Comparison of ENCODE assay signal across 24 cellular contexts in genomic region chr9:76773051-76773450, GRCh38. TPM values are rescaled to one million over a fixed set of nuclear protein-coding genes. Genes with fewer than 3 reads are reported as not detected.
DNase-seq lines count a peak whose midpoint lies in the region; ATAC-seq and TF ChIP-seq lines count a peak whose summit lies in the region.
"Had no signal": no experiment of that assay in that cellular context is flagged by ENCODE, and none has a peak within 500 bp of the region (broad histone marks: within the 10 kb centered on the region; RNA-seq: fewer than 3 reads in every experiment).

No MANE protein-coding gene starts in this region.

- DNase-seq in LHCN-M2 (ENCODE audit: low read depth), result peak; percentile 14
- peak; percentile 75 for DNase-seq in epithelial cell of proximal tubule (ENCODE audit: low read depth)
- peak; percentile 32 for DNase-seq in kidney tubule cell (ENCODE audit: low spot score)
- no peak for DNase-seq in thyroid gland
- DNase-seq in MV-4-11 (lab: John Stamatoyannopoulos, UW), result no peak
- DNase-seq: activated CD4-positive, alpha-beta memory T cell treated with anti-CD3 and anti-CD28 coated beads, Interleukin-2, amount 10 ng/mL, durations not matched to agents 7 days and 5 days; activated naive CD4-positive, alpha-beta T cell; amygdala; CD8-positive, alpha-beta memory T cell; NCI-H1092 treated with DMSO at 0.1 percent for 48 hours; NCI-H2029; NCI-H226; NCI-H774; nephron progenitor cell; OCI-M1; SW 1271 had no signal

- no peak for TF ChIP-seq POLR2A in thyroid gland (IDR thresholded peaks at IDR 0.05)

- H3K4me3 ChIP-seq in epithelial cell of proximal tubule (ENCODE audit: low read depth, low read length) (no peak overlapping the region), thyroid gland (replicated peaks in 1 of 3) (no peak overlapping the region)

- H3K36me3 ChIP-seq in thyroid gland, result no peaks in the 10 kb centered on the region

- ATAC-seq in GM21390 (IDR thresholded peaks at IDR 0.05; ENCODE audit: unreplicated experiment) (no peak), HG03175 (IDR thresholded peaks at IDR 0.05; ENCODE audit: unreplicated experiment) (no peak)
- ATAC-seq: left lobe of liver, Right ventricle myocardium inferior, sciatic nerve had no signal

- no peak for TF ChIP-seq CTCF in epithelial cell of proximal tubule (conservative IDR thresholded peaks at IDR 0.05; ENCODE audit: low read depth, low read length)
- TF ChIP-seq CTCF in thyroid gland (IDR thresholded peaks at IDR 0.05), result no peak

- WGBS in thyroid gland, 2 donors, result 21 to 53% methylated on average over 3 of the region's 3 CpGs

- H3K4me1 ChIP-seq in thyroid gland, result peaks cover 19% of the 10 kb centered on the region in 2 donors
- H3K4me1 ChIP-seq: parathyroid adenoma had no signal

- intact Hi-C loops in thyroid gland (cut with DNase I), result no loop called here

- peak overlapping the region in 2 of 3 donors; percentile 26 to 53 for H3K27ac ChIP-seq in thyroid gland
- H3K27ac ChIP-seq: epithelial cell of prostate, parathyroid adenoma had no signal

- no peaks in the 10 kb centered on the region for H3K27me3 ChIP-seq in thyroid gland

- no peaks in the 10 kb centered on the region for H3K9me3 ChIP-seq in thyroid gland

RNA-seq across cellular contexts. Expression of gene PCA3, which starts 8.8 kb away (rescaled TPM):
- total RNA-seq in LHCN-M2 (2014; rRNA removed) (0.29 TPM in 1 of 2 replicates, not detected in the other), epithelial cell of proximal tubule (not detected in 2 replicates), thyroid gland (not detected)
- polyA plus RNA-seq in LHCN-M2 (2012), result 7.6 TPM
- total RNA-seq: activated CD4-positive, alpha-beta memory T cell treated with anti-CD3 and anti-CD28 coated beads, Interleukin-2, amount 10 ng/mL, durations not matched to agents 7 days and 5 days; CD8-positive, alpha-beta memory T cell; Right ventricle myocardium inferior; ureter had no signal
- polyA plus RNA-seq: CD8-positive, alpha-beta memory T cell had no signal

Comparison
In these comparisons a context has a peak if more than half of its experiments do, and no peak if none do; other contexts are left out.
1. DNase-seq: peak in LHCN-M2 (single experiment), epithelial cell of proximal tubule (single experiment) and kidney tubule cell (single experiment); none in thyroid gland (0 of 2) and MV-4-11 (single experiment).